9 cellular contexts compared by ENCODE assay signal in genomic region chr2:47172156-47172921, GRCh38. TPM values are rescaled to one million over a fixed set of nuclear protein-coding genes. Genes with fewer than 3 reads are reported as not detected.
DNase-seq lines count a peak whose midpoint lies in the region; ATAC-seq and TF ChIP-seq lines count a peak whose summit lies in the region.
"Had no signal": no experiment of that assay in that cellular context is flagged by ENCODE, and none has a peak within 500 bp of the region (broad histone marks: within the 10 kb centered on the region; RNA-seq: fewer than 3 reads in every experiment).

No MANE protein-coding gene starts in this region.

- H3K36me3 ChIP-seq in DOHH2 (ENCODE audit: control insufficient read depth, low read length): peaks cover 81% of the 10 kb centered on the region
- H3K36me3 ChIP-seq in osteoblast (ENCODE audit: insufficient read depth, low read length): peaks cover 45% of the 10 kb centered on the region

- H3K9me2 ChIP-seq in DOHH2 (replicated peaks; ENCODE audit: control insufficient read depth, low read length): no peaks in the 10 kb centered on the region

- no peak for TF ChIP-seq POLR2A in NB4 (IDR thresholded peaks at IDR 0.05; ENCODE audit: extremely low read depth, insufficient read length)

- H3K4me1 ChIP-seq in DOHH2 (ENCODE audit: control insufficient read depth, low read length) (peaks cover 47% of the 10 kb centered on the region), osteoblast (ENCODE audit: insufficient read depth, low read length) (peaks cover 47% of the 10 kb centered on the region)

- TF ChIP-seq CTCF in DOHH2 (IDR thresholded peaks at IDR 0.05; ENCODE audit: low read depth, low read length, poor library complexity, severe bottlenecking) (no peak), NB4 (IDR thresholded peaks at IDR 0.05; ENCODE audit: low read depth, low read length) (no peak), osteoblast (IDR thresholded peaks at IDR 0.05; ENCODE audit: extremely low read depth, low read depth, low read length) (no peak)

- no peak overlapping the region for H2AFZ ChIP-seq in osteoblast (ENCODE audit: low read length)

- H3K9me3 ChIP-seq in DOHH2 (ENCODE audit: control insufficient read depth, insufficient read depth, low read length) (no peaks in the 10 kb centered on the region), osteoblast (ENCODE audit: low read depth, low read length) (no peaks in the 10 kb centered on the region)

- H3K79me2 ChIP-seq in DOHH2 (ENCODE audit: control insufficient read depth, low read length) (peaks cover 92% of the 10 kb centered on the region), osteoblast (ENCODE audit: insufficient read depth, low read length) (peaks cover 87% of the 10 kb centered on the region)

- H3K27me3 ChIP-seq in DOHH2 (ENCODE audit: control insufficient read depth, low read length) (no peaks in the 10 kb centered on the region), osteoblast (ENCODE audit: insufficient read depth, low read length) (no peaks in the 10 kb centered on the region)

- peak overlapping the region; percentile 86 for H3K4me2 ChIP-seq in DOHH2 (ENCODE audit: low read length)
- H3K4me2 ChIP-seq in osteoblast (ENCODE audit: insufficient read depth, low read length): peak overlapping the region; percentile 80

- peaks cover 60% of the 10 kb centered on the region for H4K20me1 ChIP-seq in DOHH2 (ENCODE audit: control insufficient read depth, insufficient read depth, low read depth, low read length)
- peaks cover 67% of the 10 kb centered on the region for H4K20me1 ChIP-seq in osteoblast (ENCODE audit: insufficient read depth, low read length)

- ATAC-seq in HG02610 (IDR thresholded peaks at IDR 0.05; ENCODE audit: unreplicated experiment): no peak

- POLR2A ChIA-PET in HEK293T (lab: Yijun Ruan, JAX): interaction anchor here (1.2 to 1.3 kb wide), 2 partner anchors 51 to 55 kb away, joined by 3 read pairs; no protein-coding TSS in a partner anchor

- peaks cover 14% of the 10 kb centered on the region for H3F3A ChIP-seq in DOHH2 (ENCODE audit: control insufficient read depth, insufficient read depth)

- H3K27ac ChIP-seq in DOHH2 (ENCODE audit: low read depth, low read length) (no peak overlapping the region), osteoblast (ENCODE audit: low read depth, low read length) (peak overlapping the region; percentile 92)

- H3K4me3 ChIP-seq in DOHH2 (ENCODE audit: low read length) (peak overlapping the region; percentile 96), NB4 (ENCODE audit: low read depth, low read length) (peak overlapping the region; percentile 91), osteoblast (ENCODE audit: insufficient read depth, low read length) (peak overlapping the region; percentile 99)

- CTCF ChIA-PET in HEK293T (lab: Yijun Ruan, JAX): interaction anchor here (0.9 kb wide), 1 partner anchor 163 kb away, joined by 3 read pairs; no protein-coding TSS in a partner anchor

- DNase-seq in NB4 (ENCODE audit: low read depth) (peak; percentile 56), dermis blood vessel endothelial cell (peak; percentile 56), osteoblast (ENCODE audit: insufficient read length, low spot score, missing footprints) (no peak), iPS-NIHi11 (ENCODE audit: low spot score) (no peak), HEK293T (ENCODE audit: extremely low spot score) (no peak), SKM-1 (lab: John Stamatoyannopoulos, UW; ENCODE audit: unreplicated experiment) (no peak)
- DNase-seq: stimulated activated CD4-positive, alpha-beta T cell treated with anti-CD3 and anti-CD28 coated beads, Interleukin-15, amount 100 ng/mL, for 24 hours had no signal

TF ChIP-seq in HEK293T, 16 proteins besides CTCF, POLR2A, EP300 and RAD21:
- TF ChIP-seq TARDBP (IDR thresholded peaks at IDR 0.05): no peak

RNA-seq across cellular contexts. Expression of gene CALM2, which starts 4.0 kb away (rescaled TPM):
- total RNA-seq in dermis blood vessel endothelial cell (561 and 684 TPM in 2 replicates), osteoblast (548 and 592 TPM in 2 replicates)

RNA-seq across cellular contexts. Expression of gene STPG4, which starts 17.2 kb away (rescaled TPM):
- total RNA-seq in dermis blood vessel endothelial cell (0.14 TPM in 1 of 2 replicates, not detected in the other), osteoblast (0.59 and 0.72 TPM in 2 replicates)

Comparison
In these comparisons a context has a peak if more than half of its experiments do, and no peak if none do; other contexts are left out.
1. DNase-seq: peak in NB4 (single experiment) and dermis blood vessel endothelial cell (single experiment); none in osteoblast (single experiment), iPS-NIHi11 (single experiment), HEK293T (single experiment) and SKM-1 (single experiment).
2. Peak in every context shown above with its lines, with median percentiles within 50 percentile points of each other: H3K4me3 ChIP-seq.